21 cellular contexts compared by ENCODE assay signal in the genomic region with DNA sequence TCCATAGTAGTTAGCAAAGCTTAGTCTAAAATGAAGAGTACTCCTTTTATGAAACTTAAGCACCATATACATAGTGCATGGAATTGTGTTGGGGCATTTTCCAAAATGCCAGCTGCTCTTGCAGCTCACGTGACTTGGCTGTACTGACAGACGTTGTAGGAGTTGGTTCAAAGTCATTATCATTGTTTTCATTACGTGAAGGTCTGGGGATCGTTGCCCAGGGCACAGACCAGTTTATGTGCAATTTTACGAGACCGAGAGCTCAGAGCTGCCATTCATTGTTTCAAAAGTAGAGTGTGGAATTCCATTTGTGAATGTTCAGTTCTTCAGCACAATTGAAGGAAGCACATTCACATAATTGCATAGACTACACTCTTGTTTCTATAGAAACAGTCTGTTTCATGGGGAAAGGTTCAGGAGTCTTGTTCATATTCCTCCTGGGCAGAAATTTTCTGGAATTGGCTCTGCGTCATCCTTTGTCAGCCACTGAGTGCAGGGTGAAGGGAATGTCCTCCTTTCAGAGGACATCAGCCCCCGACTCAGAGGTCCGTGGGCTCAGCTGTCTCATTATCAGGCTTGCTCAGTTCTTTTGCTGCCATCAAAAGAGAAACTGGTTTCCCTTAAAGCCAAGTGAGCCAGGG. TPM values are rescaled to one million over a fixed set of nuclear protein-coding genes. Genes with fewer than 3 reads are reported as not detected.
DNase-seq lines count a peak whose midpoint lies in the region; ATAC-seq and TF ChIP-seq lines count a peak whose summit lies in the region.
"Had no signal": no experiment of that assay in that cellular context is flagged by ENCODE, and none has a peak within 500 bp of the region (broad histone marks: within the 10 kb centered on the region; RNA-seq: fewer than 3 reads in every experiment).

No MANE protein-coding gene starts in this region.

- H3K36me3 ChIP-seq in hepatocyte (replicated peaks; ENCODE audit: insufficient read depth, low read depth) (no peaks in the 10 kb centered on the region), OCI-LY7 (ENCODE audit: insufficient read depth, low read length) (no peaks in the 10 kb centered on the region)

- H3K4me2 ChIP-seq in hepatocyte: peak overlapping the region; percentile 26
- no peak overlapping the region for H3K4me2 ChIP-seq in OCI-LY7 (ENCODE audit: low read length)

- peak; percentile 3 for DNase-seq in NCI-H2227 treated with DMSO at 0.1 percent for 48 hours (lab: John Stamatoyannopoulos, UW)
- peak; percentile 35 for DNase-seq in astrocyte of the hippocampus (ENCODE audit: low read depth, low spot score)
- DNase-seq in hepatocyte (ENCODE audit: low spot score): no peak
- peak; percentile 39 for DNase-seq in retina
- DNase-seq in stimulated activated effector memory CD8-positive, alpha-beta T cell treated with anti-CD3 and anti-CD28 coated beads, Interleukin-12 subunit alpha, Interleukin-12 subunit beta, amount 100 ng/mL, for 72 hours (ENCODE audit: low spot score in 2 of 2): no peak
- DNase-seq in amygdala (lab: John Stamatoyannopoulos, UW): no peak
- no peak for DNase-seq in OCI-LY7 (ENCODE audit: low spot score)
- DNase-seq: ACHN, AML-193, H7, NCI-H1417 treated with DMSO at 0.1 percent for 48 hours, NCI-H1930, NCI-H2171, NCI-H446 treated with DMSO at 0.1 percent for 48 hours, NCI-H69, SHP77 had no signal

- ATAC-seq in stimulated activated effector memory CD8-positive, alpha-beta T cell treated with anti-CD3 and anti-CD28 coated beads, Interleukin-12 subunit alpha, Interleukin-12 subunit beta, amount 100 ng/mL, for 72 hours: no peak
- ATAC-seq: HepG2, SK-N-SH treated with all-trans-retinoic acid at 6 μM for 48 hours had no signal

- no peaks in the 10 kb centered on the region for H3K79me2 ChIP-seq in hepatocyte
- no peaks in the 10 kb centered on the region for H3K79me2 ChIP-seq in OCI-LY7 (ENCODE audit: insufficient read depth, low read depth, low read length)

- CTCF ChIA-PET in OCI-LY7 (lab: Charles Lee; ENCODE audit: unreplicated experiment): no interaction called here

- POLR2A ChIA-PET in OCI-LY7 (lab: Charles Lee): interaction anchor here (0.7 kb wide), 1 partner anchor 203 kb away, joined by 4 read pairs; no protein-coding TSS in a partner anchor

- H3K9me2 ChIP-seq in hepatocyte (replicated peaks; ENCODE audit: insufficient read depth) (no peaks in the 10 kb centered on the region), OCI-LY7 (ENCODE audit: insufficient read depth, low read length) (no peaks in the 10 kb centered on the region)

- H3K4me1 ChIP-seq in hepatocyte (ENCODE audit: insufficient read depth): no peaks in the 10 kb centered on the region
- H3K4me1 ChIP-seq in OCI-LY7 (ENCODE audit: insufficient read depth, low read length, poor library complexity, severe bottlenecking): no peaks in the 10 kb centered on the region

- H3K4me1 Mint-ChIP-seq in stimulated activated effector memory CD8-positive, alpha-beta T cell treated with anti-CD3 and anti-CD28 coated beads, Interleukin-12 subunit alpha, Interleukin-12 subunit beta, amount 100 ng/mL, for 72 hours: no peaks in the 10 kb centered on the region

- intact Hi-C loops in OCI-LY7 (cut with micrococcal nuclease; ENCODE audit: unreplicated experiment): no loop called here

- H4K20me1 ChIP-seq in hepatocyte (ENCODE audit: insufficient read depth, poor library complexity, severe bottlenecking) (no peaks in the 10 kb centered on the region), OCI-LY7 (ENCODE audit: insufficient read depth, low read length) (no peaks in the 10 kb centered on the region)

- no peak for TF ChIP-seq CTCF in hepatocyte (IDR thresholded peaks at IDR 0.05; ENCODE audit: poor library complexity)
- TF ChIP-seq CTCF in OCI-LY7 (conservative IDR thresholded peaks at IDR 0.05; ENCODE audit: low read length): no peak

- H3K27ac ChIP-seq in hepatocyte (no peak overlapping the region), OCI-LY7 (ENCODE audit: low read depth, low read length, poor library complexity, severe bottlenecking) (no peak overlapping the region)
- H3K27ac ChIP-seq: C4-2B had no signal

- peaks cover 9% of the 10 kb centered on the region for H3K9me3 Mint-ChIP-seq in stimulated activated effector memory CD8-positive, alpha-beta T cell treated with anti-CD3 and anti-CD28 coated beads, Interleukin-12 subunit alpha, Interleukin-12 subunit beta, amount 100 ng/mL, for 72 hours

- no peaks in the 10 kb centered on the region for H3K27me3 ChIP-seq in hepatocyte

- H3K4me3 Mint-ChIP-seq in stimulated activated effector memory CD8-positive, alpha-beta T cell treated with anti-CD3 and anti-CD28 coated beads, Interleukin-12 subunit alpha, Interleukin-12 subunit beta, amount 100 ng/mL, for 72 hours: no peak overlapping the region

- H3K9me3 ChIP-seq in hepatocyte (ENCODE audit: low read depth) (no peaks in the 10 kb centered on the region), OCI-LY7 (ENCODE audit: low read length) (no peaks in the 10 kb centered on the region)

- BruUV-seq in OCI-LY7 (replicated peaks; lab: Mats Ljungman, UMichigan): no TSS peak

- no peak overlapping the region for H3K27ac Mint-ChIP-seq in stimulated activated effector memory CD8-positive, alpha-beta T cell treated with anti-CD3 and anti-CD28 coated beads, Interleukin-12 subunit alpha, Interleukin-12 subunit beta, amount 100 ng/mL, for 72 hours

- WGBS in hepatocyte (ENCODE audit: low lambda C conversion rate, missing lambda C conversion rate): 42% methylated on average over 9 of the region's 9 CpGs

- H2AFZ ChIP-seq in hepatocyte (no peak overlapping the region), OCI-LY7 (ENCODE audit: low read length) (no peak overlapping the region)

- no peaks in the 10 kb centered on the region for H3K36me3 Mint-ChIP-seq in stimulated activated effector memory CD8-positive, alpha-beta T cell treated with anti-CD3 and anti-CD28 coated beads, Interleukin-12 subunit alpha, Interleukin-12 subunit beta, amount 100 ng/mL, for 72 hours

- H3K4me3 ChIP-seq in hepatocyte (no peak overlapping the region), OCI-LY7 (ENCODE audit: low read depth, low read length, poor library complexity, severe bottlenecking) (no peak overlapping the region)

RNA-seq across cellular contexts. Expression of gene GABRG3, which starts 54.5 kb away (rescaled TPM):
- total RNA-seq in hepatocyte: 0.43 and 1.0 TPM in 2 replicates
- 0.15 and 0.83 TPM in 2 replicates for polyA plus RNA-seq in hepatocyte
- total RNA-seq in OCI-LY7 (2014; rRNA removed; shearing (Covaris generic)): not detected in 2 replicates
- not detected in 2 replicates for total RNA-seq in OCI-LY7 (2022)
- total RNA-seq: HepG2, MCF 10A, RPMI7951 had no signal
- polyA plus RNA-seq: HepG2 had no signal

Comparison
In these comparisons a context has a peak if more than half of its experiments do, and no peak if none do; other contexts are left out.
1. DNase-seq: peak in NCI-H2227 treated with DMSO at 0.1 percent for 48 hours (single experiment), astrocyte of the hippocampus (single experiment) and retina (single experiment); none in hepatocyte (single experiment), stimulated activated effector memory CD8-positive, alpha-beta T cell treated with anti-CD3 and anti-CD28 coated beads, Interleukin-12 subunit alpha, Interleukin-12 subunit beta, amount 100 ng/mL, for 72 hours (0 of 2), amygdala (0 of 56) and OCI-LY7 (single experiment).